ENCODE assay signal across 8 cellular contexts in the genomic region with DNA sequence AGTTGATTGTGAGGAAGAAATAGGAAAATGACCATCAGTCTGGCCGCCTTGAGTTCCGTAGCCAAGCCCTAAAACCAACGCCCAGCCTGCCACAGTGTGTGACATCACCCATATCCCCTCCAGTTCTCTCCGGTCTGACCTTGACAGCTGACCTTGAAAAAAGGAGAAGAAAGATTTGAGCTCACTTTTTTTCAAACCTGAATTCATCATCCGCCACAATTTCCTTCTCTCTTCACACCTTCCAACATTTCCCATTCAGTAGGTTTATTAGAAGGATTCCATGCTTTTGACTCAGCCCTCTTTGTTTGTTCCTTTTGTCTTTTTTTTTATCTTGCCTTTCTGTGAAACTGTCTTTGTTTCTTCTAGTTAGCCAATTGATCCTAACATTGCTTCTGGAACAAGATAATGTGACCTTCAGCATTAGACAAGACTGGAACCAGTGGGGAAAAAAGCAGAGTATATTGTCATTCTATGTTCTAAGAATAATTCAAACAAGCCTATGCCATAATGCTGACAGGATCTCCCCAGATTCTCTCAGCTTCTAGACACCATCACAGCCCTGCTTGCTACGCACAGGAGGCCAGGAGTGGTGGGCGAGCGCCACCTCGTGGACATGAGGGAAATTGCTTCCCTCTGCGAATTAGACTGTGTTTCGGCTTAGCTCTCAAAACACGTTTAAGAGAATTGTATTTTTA.
DNase-seq lines count a peak whose midpoint lies in the region; ATAC-seq, FAIRE-seq and TF ChIP-seq lines count a peak whose summit lies in the region.

No MANE protein-coding gene starts in this region.

- H3K4me2 ChIP-seq in OCI-LY7 (ENCODE audit: low read length): peak overlapping the region; percentile 34

- no peaks in the 10 kb centered on the region for H3K9me3 Mint-ChIP-seq in activated T-helper 1 cell treated with anti-CD3 and anti-CD28 coated beads, Interleukin-12 subunit alpha, Interleukin-12 subunit beta, Interleukin-2, Interleukin-4 antibody, amounts not matched to agents 30 ng/mL and 10 ng/mL and 1 ng/mL, durations not matched to agents 14 hours and 24 hours and 36 hours

- POLR2A ChIA-PET in GM10248 (lab: Yijun Ruan, JAX) (no interaction called here), OCI-LY7 (lab: Charles Lee) (interaction anchor here (0.5 to 1.6 kb wide), 9 partner anchors 18 to 1287 kb away, joined by 3 to 4 read pairs (median 3); no protein-coding TSS in a partner anchor)

- no peak overlapping the region for H3K4me3 ChIP-seq in OCI-LY7 (ENCODE audit: low read depth, low read length, poor library complexity, severe bottlenecking)

- FAIRE-seq in frontal cortex (lab: Jason Lieb, UNC): peak; percentile 56

- no peaks in the 10 kb centered on the region for H3K79me2 ChIP-seq in OCI-LY7 (ENCODE audit: insufficient read depth, low read depth, low read length)

- no peaks in the 10 kb centered on the region for H3K36me3 Mint-ChIP-seq in activated T-helper 1 cell treated with anti-CD3 and anti-CD28 coated beads, Interleukin-12 subunit alpha, Interleukin-12 subunit beta, Interleukin-2, Interleukin-4 antibody, amounts not matched to agents 30 ng/mL and 10 ng/mL and 1 ng/mL, durations not matched to agents 14 hours and 24 hours and 36 hours (ENCODE audit: low read depth)

- no peaks in the 10 kb centered on the region for H3K4me1 Mint-ChIP-seq in activated T-helper 1 cell treated with anti-CD3 and anti-CD28 coated beads, Interleukin-12 subunit alpha, Interleukin-12 subunit beta, Interleukin-2, Interleukin-4 antibody, amounts not matched to agents 30 ng/mL and 10 ng/mL and 1 ng/mL, durations not matched to agents 14 hours and 24 hours and 36 hours (ENCODE audit: low read depth)

- no peaks in the 10 kb centered on the region for H3K9me2 ChIP-seq in OCI-LY7 (ENCODE audit: insufficient read depth, low read length)

- peak; percentile 59 for DNase-seq in GM10248 (ENCODE audit: extremely low spot score)
- DNase-seq in HuH-7.5 (ENCODE audit: low spot score): peak; percentile 27
- peak; percentile 69 for DNase-seq in OCI-LY7 (ENCODE audit: low spot score)
- peak; percentile 33 for DNase-seq in activated T-helper 1 cell treated with anti-CD3 and anti-CD28 coated beads, Interleukin-12 subunit alpha, Interleukin-12 subunit beta, Interleukin-2, Interleukin-4 antibody, amounts not matched to agents 30 ng/mL and 10 ng/mL and 1 ng/mL, durations not matched to agents 14 hours and 24 hours and 36 hours (ENCODE audit: low spot score)
- peak; percentile 14 to 39 for DNase-seq in frontal cortex (ENCODE audit: low spot score in 2 of 2)
- peak; percentile 69 for DNase-seq in occipital lobe (lab: John Stamatoyannopoulos, UW)
- no peak for DNase-seq in SHP77 treated with DMSO at 0.1 percent for 48 hours (lab: John Stamatoyannopoulos, UW)

- H3K36me3 ChIP-seq in OCI-LY7 (ENCODE audit: insufficient read depth, low read length): no peaks in the 10 kb centered on the region

- no TSS peak for BruUV-seq in OCI-LY7 (replicated peaks; lab: Mats Ljungman, UMichigan)

- H3K9me3 ChIP-seq in OCI-LY7 (ENCODE audit: low read length): no peaks in the 10 kb centered on the region

- peaks cover 3% of the 10 kb centered on the region for H3K27me3 Mint-ChIP-seq in activated T-helper 1 cell treated with anti-CD3 and anti-CD28 coated beads, Interleukin-12 subunit alpha, Interleukin-12 subunit beta, Interleukin-2, Interleukin-4 antibody, amounts not matched to agents 30 ng/mL and 10 ng/mL and 1 ng/mL, durations not matched to agents 14 hours and 24 hours and 36 hours (ENCODE audit: insufficient read depth)

- intact Hi-C loops in OCI-LY7 (cut with micrococcal nuclease; ENCODE audit: unreplicated experiment): loop anchor here (1.0 to 10.0 kb wide), 7 partner anchors 257 to 1629 kb away; no protein-coding TSS in a partner anchor
- intact Hi-C loops in activated T-helper 1 cell treated with anti-CD3 and anti-CD28 coated beads, Interleukin-12 subunit alpha, Interleukin-12 subunit beta, Interleukin-2, Interleukin-4 antibody, amounts not matched to agents 30 ng/mL and 10 ng/mL and 1 ng/mL, durations not matched to agents 14 hours and 24 hours and 36 hours (cut with micrococcal nuclease): loop anchor here (1.0 to 5.0 kb wide), 3 partner anchors 256 to 1562 kb away; no protein-coding TSS in a partner anchor

- peaks cover 8% of the 10 kb centered on the region for H3K4me1 ChIP-seq in OCI-LY7 (ENCODE audit: insufficient read depth, low read length, poor library complexity, severe bottlenecking)

- peak; percentile 97 for ATAC-seq in GM21786 (IDR thresholded peaks at IDR 0.05; ENCODE audit: unreplicated experiment)

- CTCF ChIA-PET in GM10248 (lab: Yijun Ruan, JAX): interaction anchor here (0.6 to 4.2 kb wide), 64 partner anchors 10 to 1633 kb away, joined by 3 to 54 read pairs (median 4); no protein-coding TSS in a partner anchor
- CTCF ChIA-PET in OCI-LY7 (lab: Charles Lee; ENCODE audit: unreplicated experiment): interaction anchor here (0.6 to 2.0 kb wide), 3 partner anchors 165 to 1030 kb away, joined by 3 to 5 read pairs (median 3); no protein-coding TSS in a partner anchor

- no peak overlapping the region for H3K4me3 Mint-ChIP-seq in activated T-helper 1 cell treated with anti-CD3 and anti-CD28 coated beads, Interleukin-12 subunit alpha, Interleukin-12 subunit beta, Interleukin-2, Interleukin-4 antibody, amounts not matched to agents 30 ng/mL and 10 ng/mL and 1 ng/mL, durations not matched to agents 14 hours and 24 hours and 36 hours

- TF ChIP-seq CTCF in GM10248 (IDR thresholded peaks at IDR 0.05; ENCODE audit: control extremely low read depth, extremely low read depth, low read depth, missing control alignments) (peak; percentile 100), OCI-LY7 (conservative IDR thresholded peaks at IDR 0.05; ENCODE audit: low read length) (peak; percentile 100)

- H2AFZ ChIP-seq in OCI-LY7 (ENCODE audit: low read length): peak overlapping the region; percentile 78; the same call in 1 of the 2 replicates

- H3K27ac Mint-ChIP-seq in activated T-helper 1 cell treated with anti-CD3 and anti-CD28 coated beads, Interleukin-12 subunit alpha, Interleukin-12 subunit beta, Interleukin-2, Interleukin-4 antibody, amounts not matched to agents 30 ng/mL and 10 ng/mL and 1 ng/mL, durations not matched to agents 14 hours and 24 hours and 36 hours: no peak overlapping the region

- no peaks in the 10 kb centered on the region for H4K20me1 ChIP-seq in OCI-LY7 (ENCODE audit: insufficient read depth, low read length)

- no peak overlapping the region for H3K27ac ChIP-seq in OCI-LY7 (ENCODE audit: low read depth, low read length, poor library complexity, severe bottlenecking)
